Comparison of ENCODE assay signal across 15 cellular contexts in genomic region chr6:32459781-32460424, GRCh38. TPM values are rescaled to one million over a fixed set of nuclear protein-coding genes. Genes with fewer than 3 reads are reported as not detected.
A peak's percentile ranks its signal among the peaks of the same experiment; 100 is the strongest.
DNase-seq lines count a peak whose midpoint lies in the region; ATAC-seq and TF ChIP-seq lines count a peak whose summit lies in the region.
"Had no signal": no experiment of that assay in that cellular context is flagged by ENCODE, and none has a peak within 500 bp of the region (broad histone marks: within the 10 kb centered on the region; RNA-seq: fewer than 3 reads in every experiment).

No MANE protein-coding gene starts in this region.

- H2BK120ac ChIP-seq in mesenchymal stem cell (ENCODE audit: low read depth, low read length): no peak overlapping the region

- H2BK12ac ChIP-seq in mesenchymal stem cell (ENCODE audit: low read length in 2 of 2): no peak overlapping the region

- H2BK15ac ChIP-seq in mesenchymal stem cell (ENCODE audit: low read depth, poor library complexity, severe bottlenecking): no peak overlapping the region

- no peak overlapping the region for H2BK5ac ChIP-seq in mesenchymal stem cell (ENCODE audit: low read depth, low read length, poor library complexity, severe bottlenecking)

- H3K4me2 ChIP-seq in mesenchymal stem cell (ENCODE audit: low read length, poor library complexity, severe bottlenecking): no peak overlapping the region
- H3K4me2 ChIP-seq in OCI-LY7 (ENCODE audit: low read length): no peak overlapping the region

- H3K27me3 ChIP-seq in right cardiac atrium (ENCODE audit: control insufficient read depth, insufficient read depth) (no peaks in the 10 kb centered on the region), mesenchymal stem cell (ENCODE audit: control insufficient read depth in 1 of 2, insufficient read depth in 1 of 2, low read length in 2 of 2) (peaks cover 0 to 31% of the 10 kb centered on the region in 2 experiments)

- no peaks in the 10 kb centered on the region for H3K9me3 Mint-ChIP-seq in activated naive CD8-positive, alpha-beta T cell treated with anti-CD3 and anti-CD28 coated beads, Interleukin-2, amount 10 ng/mL, durations not matched to agents 7 days and 5 days
- H3K9me3 Mint-ChIP-seq: activated T-helper 2 cell treated with anti-CD3 and anti-CD28 coated beads, Interferon-gamma antibody, Interleukin-2, Interleukin-4, amounts not matched to agents 10 μg/mL and 5 μg/mL and 100 μg/mL, durations not matched to agents 14 hours and 24 hours and 36 hours; central memory CD8-positive, alpha-beta T cell had no signal

- no peak overlapping the region for H3K18ac ChIP-seq in mesenchymal stem cell (ENCODE audit: low read depth in 1 of 2, low read length in 2 of 2)

- no peak overlapping the region for H3K27ac ChIP-seq in right cardiac atrium (ENCODE audit: low read length)
- H3K27ac ChIP-seq in mesenchymal stem cell (ENCODE audit: low read length, poor library complexity, severe bottlenecking): no peak overlapping the region
- no peak overlapping the region for H3K27ac ChIP-seq in OCI-LY7 (ENCODE audit: low read depth, low read length, poor library complexity, severe bottlenecking)
- H3K27ac ChIP-seq: neutrophil had no signal

- POLR2A ChIA-PET in activated naive CD8-positive, alpha-beta T cell treated with anti-CD3 and anti-CD28 coated beads, Interleukin-2, amount 10 ng/mL, durations not matched to agents 7 days and 5 days (lab: Charles Lee): no interaction called here
- POLR2A ChIA-PET in OCI-LY7 (lab: Charles Lee): interaction anchor here (0.7 to 0.9 kb wide), 2 partner anchors 21 to 161 kb away, joined by 3 read pairs; partner anchors contain the start of gene HLA-DRA

- no peaks in the 10 kb centered on the region for H3K79me2 ChIP-seq in OCI-LY7 (ENCODE audit: insufficient read depth, low read depth, low read length)

- H3K9ac ChIP-seq in mesenchymal stem cell (ENCODE audit: low read length): peak overlapping the region; percentile 38

- no peak overlapping the region for H3K27ac Mint-ChIP-seq in activated naive CD8-positive, alpha-beta T cell treated with anti-CD3 and anti-CD28 coated beads, Interleukin-2, amount 10 ng/mL, durations not matched to agents 7 days and 5 days
- H3K27ac Mint-ChIP-seq: activated T-helper 2 cell treated with anti-CD3 and anti-CD28 coated beads, Interferon-gamma antibody, Interleukin-2, Interleukin-4, amounts not matched to agents 10 μg/mL and 5 μg/mL and 100 μg/mL, durations not matched to agents 14 hours and 24 hours and 36 hours had no signal

- H3K79me1 ChIP-seq in mesenchymal stem cell (replicated peaks; ENCODE audit: low read length, poor library complexity, severe bottlenecking): no peaks in the 10 kb centered on the region

- no peaks in the 10 kb centered on the region for H4K20me1 ChIP-seq in OCI-LY7 (ENCODE audit: insufficient read depth, low read length)

- no peak overlapping the region for H2AK5ac ChIP-seq in mesenchymal stem cell (ENCODE audit: low read length, severe bottlenecking)

- ATAC-seq in right cardiac atrium (no peak), Right ventricle myocardium superior (ENCODE audit: poor library complexity) (no peak)
- ATAC-seq in activated naive CD8-positive, alpha-beta T cell treated with anti-CD3 and anti-CD28 coated beads, Interleukin-2, amount 10 ng/mL, durations not matched to agents 7 days and 5 days (ENCODE audit: low read depth): no peak

- no peaks in the 10 kb centered on the region for H3K36me3 Mint-ChIP-seq in activated naive CD8-positive, alpha-beta T cell treated with anti-CD3 and anti-CD28 coated beads, Interleukin-2, amount 10 ng/mL, durations not matched to agents 7 days and 5 days

- BruUV-seq in OCI-LY7 (replicated peaks; lab: Mats Ljungman, UMichigan): no TSS peak

- H3K36me3 ChIP-seq in mesenchymal stem cell (ENCODE audit: control insufficient read depth in 1 of 2, insufficient read depth in 2 of 2, low read depth in 1 of 2, low read length in 2 of 2): no peaks in the 10 kb centered on the region
- no peaks in the 10 kb centered on the region for H3K36me3 ChIP-seq in OCI-LY7 (ENCODE audit: insufficient read depth, low read length)
- H3K36me3 ChIP-seq: neutrophil had no signal

- peak overlapping the region; percentile 25 for H3K4me3 ChIP-seq in right cardiac atrium (ENCODE audit: low read length)
- H3K4me3 ChIP-seq in mesenchymal stem cell (ENCODE audit: insufficient read depth in 1 of 2, low read depth in 1 of 2, low read length in 2 of 2): peak overlapping the region in 1 of 2 experiments; percentile 79
- no peak overlapping the region for H3K4me3 ChIP-seq in OCI-LY7 (ENCODE audit: low read depth, low read length, poor library complexity, severe bottlenecking)

- H2AFZ ChIP-seq in mesenchymal stem cell (ENCODE audit: low read depth, low read length) (no peak overlapping the region), OCI-LY7 (ENCODE audit: low read length) (no peak overlapping the region)

- DNase-seq in right cardiac atrium (peak in 1 of 3 donors; percentile 24), Right ventricle myocardium superior (no peak), mesenchymal stem cell (no peak), HuH-7.5 (ENCODE audit: low spot score) (no peak), OCI-LY7 (ENCODE audit: low spot score) (no peak), D341Med (ENCODE audit: low spot score) (no peak)
- no peak for DNase-seq in activated naive CD8-positive, alpha-beta T cell treated with anti-CD3 and anti-CD28 coated beads, Interleukin-2, amount 10 ng/mL, durations not matched to agents 7 days and 5 days
- DNase-seq in stimulated activated CD4-positive, alpha-beta T cell treated with anti-CD3 and anti-CD28 coated beads, Interleukin-2, amount 100 ng/mL, for 48 hours: no peak
- DNase-seq: AML-193, GDM1, NCI-H2081 treated with DMSO at 0.1 percent for 48 hours had no signal

- H3K4ac ChIP-seq in mesenchymal stem cell (ENCODE audit: low read depth in 1 of 2, low read length in 2 of 2): no peak overlapping the region

- TF ChIP-seq CTCF in OCI-LY7 (conservative IDR thresholded peaks at IDR 0.05; ENCODE audit: low read length): no peak

- peaks cover 9% of the 10 kb centered on the region for H3K4me1 Mint-ChIP-seq in activated naive CD8-positive, alpha-beta T cell treated with anti-CD3 and anti-CD28 coated beads, Interleukin-2, amount 10 ng/mL, durations not matched to agents 7 days and 5 days
- H3K4me1 Mint-ChIP-seq: central memory CD8-positive, alpha-beta T cell had no signal

- intact Hi-C loops in right cardiac atrium (cut with DNase I) (no loop called here), Right ventricle myocardium superior (cut with DNase I) (no loop called here), OCI-LY7 (cut with micrococcal nuclease; ENCODE audit: unreplicated experiment) (no loop called here)

- 50% methylated on average over 29 of the region's 29 CpGs for WGBS in right cardiac atrium
- 84% methylated on average over 29 of the region's 29 CpGs for WGBS in mesenchymal stem cell

- peaks cover 51% of the 10 kb centered on the region for H3K27me3 Mint-ChIP-seq in activated naive CD8-positive, alpha-beta T cell treated with anti-CD3 and anti-CD28 coated beads, Interleukin-2, amount 10 ng/mL, durations not matched to agents 7 days and 5 days

- H3K9me3 ChIP-seq in right cardiac atrium (ENCODE audit: control insufficient read depth, low read length): no peaks in the 10 kb centered on the region
- peaks cover 4% of the 10 kb centered on the region for H3K9me3 ChIP-seq in mesenchymal stem cell (ENCODE audit: control insufficient read depth, low read length)
- peaks cover 4% of the 10 kb centered on the region for H3K9me3 ChIP-seq in OCI-LY7 (ENCODE audit: low read length)
- H3K9me3 ChIP-seq: neutrophil had no signal

- H3K14ac ChIP-seq in mesenchymal stem cell (ENCODE audit: low read length in 2 of 2): no peak overlapping the region

- CTCF ChIA-PET in OCI-LY7 (lab: Charles Lee; ENCODE audit: unreplicated experiment): no interaction called here

- H4K8ac ChIP-seq in mesenchymal stem cell (ENCODE audit: low read length): no peak overlapping the region

- H4K91ac ChIP-seq in mesenchymal stem cell (ENCODE audit: low read length): no peak overlapping the region

- H3K23ac ChIP-seq in mesenchymal stem cell (ENCODE audit: low read length in 2 of 2): no peak overlapping the region

- no peaks in the 10 kb centered on the region for H3K9me2 ChIP-seq in OCI-LY7 (ENCODE audit: insufficient read depth, low read length)

- H3K4me1 ChIP-seq in right cardiac atrium (ENCODE audit: control insufficient read depth, insufficient read depth, low read length) (no peaks in the 10 kb centered on the region), mesenchymal stem cell (ENCODE audit: control insufficient read depth, insufficient read depth, low read depth, low read length) (no peaks in the 10 kb centered on the region), OCI-LY7 (ENCODE audit: insufficient read depth, low read length, poor library complexity, severe bottlenecking) (no peaks in the 10 kb centered on the region)

- H3K4me3 Mint-ChIP-seq in activated naive CD8-positive, alpha-beta T cell treated with anti-CD3 and anti-CD28 coated beads, Interleukin-2, amount 10 ng/mL, durations not matched to agents 7 days and 5 days: peak overlapping the region; percentile 22
- H3K4me3 Mint-ChIP-seq: central memory CD8-positive, alpha-beta T cell had no signal

RNA-seq across cellular contexts. Expression of gene HLA-DRA, which starts 20.2 kb away (rescaled TPM):
- total RNA-seq in right cardiac atrium (100 to 1,000 TPM in 1 of 4 donors, 10 to 100 TPM in 3; 79.4 to 139 (median 88.9) TPM), Right ventricle myocardium superior (82.4 TPM), OCI-LY7 (2022) (552 and 585 TPM in 2 replicates)
- polyA plus RNA-seq in right cardiac atrium: 66.7 TPM
- total RNA-seq in activated naive CD8-positive, alpha-beta T cell treated with anti-CD3 and anti-CD28 coated beads, Interleukin-2, amount 10 ng/mL, durations not matched to agents 7 days and 5 days: 10 to 100 TPM; 25.8 to 26.1 TPM
- not detected for polyA plus RNA-seq in mesenchymal stem cell (2013, experiment 1 of 2)
- polyA plus RNA-seq in mesenchymal stem cell (2013, experiment 2 of 2): not detected
- 1,088 and 1,231 TPM in 2 replicates for total RNA-seq in OCI-LY7 (2014; rRNA removed; shearing (Covaris generic))

RNA-seq across cellular contexts. Expression of gene BTNL2, which starts 52.9 kb away (rescaled TPM):
- total RNA-seq in right cardiac atrium (not detected), Right ventricle myocardium superior (not detected), OCI-LY7 (2022) (4.9 and 5.1 TPM in 2 replicates)
- not detected for polyA plus RNA-seq in right cardiac atrium
- total RNA-seq in activated naive CD8-positive, alpha-beta T cell treated with anti-CD3 and anti-CD28 coated beads, Interleukin-2, amount 10 ng/mL, durations not matched to agents 7 days and 5 days: not detected
- polyA plus RNA-seq in mesenchymal stem cell (2013, experiment 1 of 2): not detected
- polyA plus RNA-seq in mesenchymal stem cell (2013, experiment 2 of 2): not detected
- total RNA-seq in OCI-LY7 (2014; rRNA removed; shearing (Covaris generic)): 2.9 and 3.1 TPM in 2 replicates
- total RNA-seq: activated T-helper 2 cell treated with anti-CD3 and anti-CD28 coated beads, Interferon-gamma antibody, Interleukin-2, Interleukin-4, amounts not matched to agents 10 μg/mL and 5 μg/mL and 100 μg/mL, durations not matched to agents 14 hours and 24 hours and 36 hours; subcutaneous adipose tissue had no signal
